Comparison of ENCODE assay signal across 19 cellular contexts in genomic region chr6:6679633-6680032, GRCh38.
DNase-seq lines count a peak whose midpoint lies in the region; TF ChIP-seq lines count a peak whose summit lies in the region.
"Had no signal": no experiment of that assay in that cellular context is flagged by ENCODE, and none has a peak within 500 bp of the region (broad histone marks: within the 10 kb centered on the region; RNA-seq: fewer than 3 reads in every experiment).

No MANE protein-coding gene starts in this region.

- no peak overlapping the region for H3K4me3 ChIP-seq in BLaER1
- H3K4me3 ChIP-seq in BE2C (ENCODE audit: low read depth, low read length), result no peak overlapping the region
- no peak overlapping the region for H3K4me3 ChIP-seq in tibial artery
- H3K4me3 ChIP-seq: GM12878, GM23338, HAP-1, MG63 had no signal

- H3K4me1 ChIP-seq in BLaER1 (peaks cover 62% of the 10 kb centered on the region), BE2C (peaks cover 12% of the 10 kb centered on the region), tibial artery (no peaks in the 10 kb centered on the region)
- H3K4me1 ChIP-seq: HAP-1 had no signal

- H4K20me1 ChIP-seq in BLaER1, result no peaks in the 10 kb centered on the region

- H3K9me3 ChIP-seq in BLaER1 (no peaks in the 10 kb centered on the region), BE2C (no peaks in the 10 kb centered on the region), tibial artery (no peaks in the 10 kb centered on the region)
- H3K9me3 ChIP-seq: HAP-1, MG63 had no signal

- peak overlapping the region; percentile 61; the same call in 1 of the 2 replicates for H3K4me2 ChIP-seq in BLaER1

- H3K27me3 ChIP-seq in BLaER1 (no peaks in the 10 kb centered on the region), BE2C (no peaks in the 10 kb centered on the region), tibial artery (peaks cover 0 to 6% of the 10 kb centered on the region in 2 donors)

- TF ChIP-seq CTCF in BE2C (IDR thresholded peaks at IDR 0.05; ENCODE audit: low read depth, low read length) (no peak), tibial artery (IDR thresholded peaks at IDR 0.05) (no peak)

- no peak overlapping the region for H3K9ac ChIP-seq in BLaER1

- H3K36me3 ChIP-seq in BLaER1 (no peaks in the 10 kb centered on the region), BE2C (no peaks in the 10 kb centered on the region), tibial artery (no peaks in the 10 kb centered on the region)
- H3K36me3 ChIP-seq: HAP-1, MG63 had no signal

- H3K27ac ChIP-seq in BLaER1 (no peak overlapping the region), tibial artery (no peak overlapping the region)

- intact Hi-C loops in posterior vena cava (cut with DNase I) (loop anchor here (5.0 to 10.0 kb wide), 2 partner anchors 568 to 935 kb away; no protein-coding TSS in a partner anchor), tibial artery (cut with DNase I; ENCODE audit: low total_unique reads) (loop anchor here (5.0 kb wide), 1 partner anchor 558 kb away; no protein-coding TSS in a partner anchor)

- peak; percentile 14 for DNase-seq in NCI-H69 (lab: John Stamatoyannopoulos, UW)
- DNase-seq in islet precursor cell, result peak; percentile 31
- peak; percentile 29 for DNase-seq in posterior vena cava (ENCODE audit: low spot score)
- DNase-seq in BE2C, result no peak
- no peak for DNase-seq in SHP77 treated with DMSO at 0.1 percent for 48 hours (lab: John Stamatoyannopoulos, UW)
- no peak for DNase-seq in tibial artery
- DNase-seq: C1 segment of cervical spinal cord; CD4-positive, alpha-beta memory T cell; HFFc6; KBM-7; MG63; NCI-H2029; NCI-H446 treated with DMSO at 0.1 percent for 48 hours; RPMI8226; SHP77 had no signal

Comparison
In these comparisons a context has a peak if more than half of its experiments do, and no peak if none do; other contexts are left out.
1. DNase-seq: peak in NCI-H69 (single experiment), islet precursor cell (single experiment) and posterior vena cava (single experiment); none in BE2C (single experiment), SHP77 treated with DMSO at 0.1 percent for 48 hours (single experiment) and tibial artery (0 of 2).